2 cellular contexts compared by ENCODE assay signal in the genomic region with DNA sequence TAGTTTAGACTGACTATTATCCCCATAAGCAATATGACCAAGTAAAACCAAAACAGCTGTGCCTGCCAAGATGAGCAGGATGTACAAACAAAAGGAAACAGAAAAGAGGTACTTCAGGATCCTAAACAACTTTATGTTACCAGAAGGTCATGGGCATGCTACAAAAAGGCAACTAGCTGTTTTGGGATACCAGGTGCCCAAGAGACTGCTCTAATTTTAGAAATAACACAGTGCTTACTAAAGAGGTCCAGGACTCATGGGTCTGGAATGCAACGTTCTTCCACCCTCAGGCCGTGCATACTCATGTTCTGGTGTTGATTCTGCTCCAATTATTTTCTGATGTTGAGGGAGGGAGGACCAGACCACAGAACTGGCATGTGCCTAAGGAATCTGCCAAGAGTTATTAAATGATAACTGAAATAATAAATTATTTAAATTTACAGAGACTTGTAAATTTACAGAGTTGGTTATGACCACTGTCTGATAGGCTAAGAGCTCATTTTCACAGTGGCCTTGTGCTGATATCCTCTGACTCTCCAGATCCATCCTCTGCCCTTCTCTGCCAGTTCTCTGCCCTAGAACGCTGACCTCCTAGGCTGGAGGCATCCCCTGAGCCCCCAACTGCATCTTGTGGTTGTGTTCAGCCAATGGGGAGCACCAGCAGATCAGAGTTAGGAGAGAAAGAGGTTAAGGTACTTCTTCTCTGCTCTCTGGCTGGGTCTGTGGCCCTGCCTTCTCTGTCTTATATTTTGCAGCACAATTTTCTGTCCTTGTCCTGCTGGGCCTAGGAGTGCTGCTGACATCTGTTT.
TF ChIP-seq lines count a peak whose summit lies in the region.

No MANE protein-coding gene starts in this region.

TF ChIP-seq in IMR-90, 13 proteins besides CTCF, POLR2A, EP300 and RAD21:
- TF ChIP-seq FOS (IDR thresholded peaks at IDR 0.05; ENCODE audit: low read depth, low read length) (peak; percentile 80), RFX5 (IDR thresholded peaks at IDR 0.05; ENCODE audit: low read depth, low read length) (no peak), RCOR1 (IDR thresholded peaks at IDR 0.05; ENCODE audit: insufficient replicate concordance, low read length) (no peak), SMC3 (IDR thresholded peaks at IDR 0.05; ENCODE audit: low read depth, low read length) (no peak), MXI1 (IDR thresholded peaks at IDR 0.05; ENCODE audit: borderline replicate concordance, low read depth, low read length) (0 out of 2 replicates have a peak, but pooled peaks have one; percentile 33), MAZ (IDR thresholded peaks at IDR 0.05; ENCODE audit: borderline replicate concordance, low read depth, low read length) (no peak), BHLHE40 (IDR thresholded peaks at IDR 0.05; ENCODE audit: low read depth, low read length) (peak; percentile 84), CHD1 (IDR thresholded peaks at IDR 0.05; ENCODE audit: low read depth, low read length) (no peak), NFE2L2 (IDR thresholded peaks at IDR 0.05; ENCODE audit: low read depth, low read length) (peak; percentile 19; the same call in 1 of the 2 replicates), MAFK (IDR thresholded peaks at IDR 0.05; ENCODE audit: low read depth, low read length) (no peak), CEBPB (IDR thresholded peaks at IDR 0.05; ENCODE audit: low read depth, low read length) (peak; percentile 37; the same call in 1 of the 2 replicates)
- TF ChIP-seq, protein P1, sequence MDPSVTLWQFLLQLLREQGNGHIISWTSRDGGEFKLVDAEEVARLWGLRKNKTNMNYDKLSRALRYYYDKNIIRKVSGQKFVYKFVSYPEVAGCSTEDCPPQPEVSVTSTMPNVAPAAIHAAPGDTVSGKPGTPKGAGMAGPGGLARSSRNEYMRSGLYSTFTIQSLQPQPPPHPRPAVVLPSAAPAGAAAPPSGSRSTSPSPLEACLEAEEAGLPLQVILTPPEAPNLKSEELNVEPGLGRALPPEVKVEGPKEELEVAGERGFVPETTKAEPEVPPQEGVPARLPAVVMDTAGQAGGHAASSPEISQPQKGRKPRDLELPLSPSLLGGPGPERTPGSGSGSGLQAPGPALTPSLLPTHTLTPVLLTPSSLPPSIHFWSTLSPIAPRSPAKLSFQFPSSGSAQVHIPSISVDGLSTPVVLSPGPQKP (IDR thresholded peaks at IDR 0.05; ENCODE audit: borderline replicate concordance, low read depth, low read length): no peak
- TF ChIP-seq, protein P2, sequence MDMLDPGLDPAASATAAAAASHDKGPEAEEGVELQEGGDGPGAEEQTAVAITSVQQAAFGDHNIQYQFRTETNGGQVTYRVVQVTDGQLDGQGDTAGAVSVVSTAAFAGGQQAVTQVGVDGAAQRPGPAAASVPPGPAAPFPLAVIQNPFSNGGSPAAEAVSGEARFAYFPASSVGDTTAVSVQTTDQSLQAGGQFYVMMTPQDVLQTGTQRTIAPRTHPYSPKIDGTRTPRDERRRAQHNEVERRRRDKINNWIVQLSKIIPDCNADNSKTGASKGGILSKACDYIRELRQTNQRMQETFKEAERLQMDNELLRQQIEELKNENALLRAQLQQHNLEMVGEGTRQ (IDR thresholded peaks at IDR 0.05; ENCODE audit: low read depth, low read length): no peak

TF ChIP-seq in WTC11, 78 proteins besides CTCF, POLR2A, EP300 and RAD21:
- TF ChIP-seq NFE2L1 (CRISPR knock-in tag; IDR thresholded peaks at IDR 0.05) (no peak), OVOL2 (CRISPR knock-in tag; IDR thresholded peaks at IDR 0.05; ENCODE audit: borderline replicate concordance) (no peak), SMAD4 (CRISPR knock-in tag; IDR thresholded peaks at IDR 0.05) (no peak), ZNF219 (CRISPR knock-in tag; IDR thresholded peaks at IDR 0.05; ENCODE audit: borderline replicate concordance) (no peak), RELA (CRISPR knock-in tag; IDR thresholded peaks at IDR 0.05; ENCODE audit: borderline replicate concordance) (no peak), FOXJ3 (CRISPR knock-in tag; IDR thresholded peaks at IDR 0.05; ENCODE audit: borderline replicate concordance) (no peak), CREM (CRISPR knock-in tag; IDR thresholded peaks at IDR 0.05) (no peak), ZNF138 (CRISPR knock-in tag; conservative IDR thresholded peaks at IDR 0.05) (no peak), GRHL2 (CRISPR knock-in tag; IDR thresholded peaks at IDR 0.05; ENCODE audit: insufficient replicate concordance, severe bottlenecking) (no peak)
- TF ChIP-seq, protein P3, sequence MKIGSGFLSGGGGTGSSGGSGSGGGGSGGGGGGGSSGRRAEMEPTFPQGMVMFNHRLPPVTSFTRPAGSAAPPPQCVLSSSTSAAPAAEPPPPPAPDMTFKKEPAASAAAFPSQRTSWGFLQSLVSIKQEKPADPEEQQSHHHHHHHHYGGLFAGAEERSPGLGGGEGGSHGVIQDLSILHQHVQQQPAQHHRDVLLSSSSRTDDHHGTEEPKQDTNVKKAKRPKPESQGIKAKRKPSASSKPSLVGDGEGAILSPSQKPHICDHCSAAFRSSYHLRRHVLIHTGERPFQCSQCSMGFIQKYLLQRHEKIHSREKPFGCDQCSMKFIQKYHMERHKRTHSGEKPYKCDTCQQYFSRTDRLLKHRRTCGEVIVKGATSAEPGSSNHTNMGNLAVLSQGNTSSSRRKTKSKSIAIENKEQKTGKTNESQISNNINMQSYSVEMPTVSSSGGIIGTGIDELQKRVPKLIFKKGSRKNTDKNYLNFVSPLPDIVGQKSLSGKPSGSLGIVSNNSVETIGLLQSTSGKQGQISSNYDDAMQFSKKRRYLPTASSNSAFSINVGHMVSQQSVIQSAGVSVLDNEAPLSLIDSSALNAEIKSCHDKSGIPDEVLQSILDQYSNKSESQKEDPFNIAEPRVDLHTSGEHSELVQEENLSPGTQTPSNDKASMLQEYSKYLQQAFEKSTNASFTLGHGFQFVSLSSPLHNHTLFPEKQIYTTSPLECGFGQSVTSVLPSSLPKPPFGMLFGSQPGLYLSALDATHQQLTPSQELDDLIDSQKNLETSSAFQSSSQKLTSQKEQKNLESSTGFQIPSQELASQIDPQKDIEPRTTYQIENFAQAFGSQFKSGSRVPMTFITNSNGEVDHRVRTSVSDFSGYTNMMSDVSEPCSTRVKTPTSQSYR (CRISPR knock-in tag; IDR thresholded peaks at IDR 0.05): no peak
- TF ChIP-seq, protein P4, sequence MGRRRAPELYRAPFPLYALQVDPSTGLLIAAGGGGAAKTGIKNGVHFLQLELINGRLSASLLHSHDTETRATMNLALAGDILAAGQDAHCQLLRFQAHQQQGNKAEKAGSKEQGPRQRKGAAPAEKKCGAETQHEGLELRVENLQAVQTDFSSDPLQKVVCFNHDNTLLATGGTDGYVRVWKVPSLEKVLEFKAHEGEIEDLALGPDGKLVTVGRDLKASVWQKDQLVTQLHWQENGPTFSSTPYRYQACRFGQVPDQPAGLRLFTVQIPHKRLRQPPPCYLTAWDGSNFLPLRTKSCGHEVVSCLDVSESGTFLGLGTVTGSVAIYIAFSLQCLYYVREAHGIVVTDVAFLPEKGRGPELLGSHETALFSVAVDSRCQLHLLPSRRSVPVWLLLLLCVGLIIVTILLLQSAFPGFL (CRISPR knock-in tag; IDR thresholded peaks at IDR 0.05; ENCODE audit: borderline replicate concordance): no peak
- TF ChIP-seq, protein P5, sequence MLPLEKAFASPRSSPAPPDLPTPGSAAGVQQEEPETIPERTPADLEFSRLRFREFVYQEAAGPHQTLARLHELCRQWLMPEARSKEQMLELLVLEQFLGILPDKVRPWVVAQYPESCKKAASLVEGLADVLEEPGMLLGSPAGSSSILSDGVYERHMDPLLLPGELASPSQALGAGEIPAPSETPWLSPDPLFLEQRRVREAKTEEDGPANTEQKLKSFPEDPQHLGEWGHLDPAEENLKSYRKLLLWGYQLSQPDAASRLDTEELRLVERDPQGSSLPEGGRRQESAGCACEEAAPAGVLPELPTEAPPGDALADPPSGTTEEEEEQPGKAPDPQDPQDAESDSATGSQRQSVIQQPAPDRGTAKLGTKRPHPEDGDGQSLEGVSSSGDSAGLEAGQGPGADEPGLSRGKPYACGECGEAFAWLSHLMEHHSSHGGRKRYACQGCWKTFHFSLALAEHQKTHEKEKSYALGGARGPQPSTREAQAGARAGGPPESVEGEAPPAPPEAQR (CRISPR knock-in tag; IDR thresholded peaks at IDR 0.05): no peak
- TF ChIP-seq, protein P6, sequence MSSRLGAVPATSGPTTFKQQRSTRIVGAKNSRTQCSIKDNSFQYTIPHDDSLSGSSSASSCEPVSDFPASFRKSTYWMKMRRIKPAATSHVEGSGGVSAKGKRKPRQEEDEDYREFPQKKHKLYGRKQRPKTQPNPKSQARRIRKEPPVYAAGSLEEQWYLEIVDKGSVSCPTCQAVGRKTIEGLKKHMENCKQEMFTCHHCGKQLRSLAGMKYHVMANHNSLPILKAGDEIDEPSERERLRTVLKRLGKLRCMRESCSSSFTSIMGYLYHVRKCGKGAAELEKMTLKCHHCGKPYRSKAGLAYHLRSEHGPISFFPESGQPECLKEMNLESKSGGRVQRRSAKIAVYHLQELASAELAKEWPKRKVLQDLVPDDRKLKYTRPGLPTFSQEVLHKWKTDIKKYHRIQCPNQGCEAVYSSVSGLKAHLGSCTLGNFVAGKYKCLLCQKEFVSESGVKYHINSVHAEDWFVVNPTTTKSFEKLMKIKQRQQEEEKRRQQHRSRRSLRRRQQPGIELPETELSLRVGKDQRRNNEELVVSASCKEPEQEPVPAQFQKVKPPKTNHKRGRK (CRISPR knock-in tag; IDR thresholded peaks at IDR 0.05; ENCODE audit: borderline replicate concordance): no peak
- TF ChIP-seq, protein P7, sequence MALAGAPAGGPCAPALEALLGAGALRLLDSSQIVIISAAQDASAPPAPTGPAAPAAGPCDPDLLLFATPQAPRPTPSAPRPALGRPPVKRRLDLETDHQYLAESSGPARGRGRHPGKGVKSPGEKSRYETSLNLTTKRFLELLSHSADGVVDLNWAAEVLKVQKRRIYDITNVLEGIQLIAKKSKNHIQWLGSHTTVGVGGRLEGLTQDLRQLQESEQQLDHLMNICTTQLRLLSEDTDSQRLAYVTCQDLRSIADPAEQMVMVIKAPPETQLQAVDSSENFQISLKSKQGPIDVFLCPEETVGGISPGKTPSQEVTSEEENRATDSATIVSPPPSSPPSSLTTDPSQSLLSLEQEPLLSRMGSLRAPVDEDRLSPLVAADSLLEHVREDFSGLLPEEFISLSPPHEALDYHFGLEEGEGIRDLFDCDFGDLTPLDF (CRISPR knock-in tag; IDR thresholded peaks at IDR 0.05): no peak
TF ChIP-seq in WTC11: peak in this region for 0.
